ENCODE assay signal across 8 cellular contexts in the genomic region with DNA sequence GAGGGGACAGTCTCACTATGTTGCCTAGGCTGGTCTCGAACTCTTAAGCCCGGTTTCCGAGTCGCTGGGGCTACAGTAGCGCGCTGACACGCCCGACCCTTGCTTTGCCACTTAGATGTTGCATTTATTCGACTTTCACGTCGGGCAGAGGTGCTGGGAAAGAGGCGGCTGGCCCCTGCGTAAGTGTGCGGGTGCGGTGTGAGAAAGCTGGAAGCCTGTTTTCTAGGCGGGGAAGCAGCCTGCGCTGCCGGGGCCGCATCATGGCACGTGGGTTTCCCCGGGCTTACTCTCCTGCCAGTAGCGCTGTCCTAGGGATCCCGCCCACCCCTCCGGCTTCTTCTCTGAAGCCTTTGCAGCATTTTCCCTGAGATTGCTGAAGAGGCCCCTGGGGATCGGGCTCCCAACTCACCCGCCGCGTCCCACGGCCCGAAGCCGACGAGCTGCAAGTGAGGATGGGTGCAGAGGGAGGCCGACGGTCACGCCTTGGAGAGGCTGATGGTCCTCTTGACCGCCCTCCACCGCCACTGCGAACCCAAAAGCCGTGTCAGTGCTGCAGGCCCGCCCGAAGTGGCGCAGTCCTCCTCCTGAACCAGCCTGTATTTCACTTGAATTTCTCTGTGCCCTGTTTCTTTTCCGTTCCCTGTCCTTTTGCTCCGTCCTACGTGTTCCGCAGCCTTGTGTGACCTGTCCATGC. TPM values are rescaled to one million over a fixed set of nuclear protein-coding genes. Genes with fewer than 3 reads are reported as not detected.
A peak's percentile ranks its signal among the peaks of the same experiment; 100 is the strongest.
DNase-seq lines count a peak whose midpoint lies in the region; ATAC-seq and TF ChIP-seq lines count a peak whose summit lies in the region.

No MANE protein-coding gene starts in this region.

- BruUV-seq in Caco-2 (replicated peaks; lab: Mats Ljungman, UMichigan) = no TSS peak

- H3K27me3 ChIP-seq in Caco-2 (replicated peaks; ENCODE audit: control insufficient read depth, insufficient read depth, low read length) = no peaks in the 10 kb centered on the region
- no peaks in the 10 kb centered on the region for H3K27me3 ChIP-seq in colonic mucosa

- peak overlapping the region; percentile 59 for H3K27ac Mint-ChIP-seq in Caco-2 (ENCODE audit: unreplicated experiment)
- peak overlapping the region; percentile 94 for H3K27ac Mint-ChIP-seq in T-helper 1 cell treated with Interleukin-12 subunit alpha and Interleukin-12 subunit beta and Interleukin-4 antibody, amounts not matched to agents 30 μg/mL and 1 μg/mL, for 36 hours
- H3K27ac Mint-ChIP-seq in stimulated activated naive CD8-positive, alpha-beta T cell treated with anti-CD3 and anti-CD28 coated beads, Interleukin-15, Interleukin-2, amounts not matched to agents 100 ng/mL and 50 ng/mL, for 24 hours = peak overlapping the region; percentile 96

- H3K27me3 Mint-ChIP-seq in Caco-2 (ENCODE audit: insufficient read depth, unreplicated experiment) = peaks cover 13% of the 10 kb centered on the region
- peaks cover 22% of the 10 kb centered on the region for H3K27me3 Mint-ChIP-seq in T-helper 1 cell treated with Interleukin-12 subunit alpha and Interleukin-12 subunit beta and Interleukin-4 antibody, amounts not matched to agents 30 μg/mL and 1 μg/mL, for 36 hours (ENCODE audit: low read depth)
- peaks cover 11% of the 10 kb centered on the region for H3K27me3 Mint-ChIP-seq in stimulated activated naive CD8-positive, alpha-beta T cell treated with anti-CD3 and anti-CD28 coated beads, Interleukin-15, Interleukin-2, amounts not matched to agents 100 ng/mL and 50 ng/mL, for 24 hours

- peak overlapping the region; percentile 61 for H3K4me3 ChIP-seq in Caco-2 (ENCODE audit: low read depth, low read length)
- peak overlapping the region; percentile 28 for H3K4me3 ChIP-seq in colonic mucosa

- POLR2A ChIA-PET in Caco-2 (lab: Charles Lee) = interaction anchor here (0.8 kb wide), 1 partner anchor 26 kb away, joined by 4 read pairs; no protein-coding TSS in a partner anchor

- intact Hi-C loops in Caco-2 (cut with micrococcal nuclease; ENCODE audit: unreplicated experiment) (no loop called here), colonic mucosa (cut with DNase I) (no loop called here)

- H3K36me3 Mint-ChIP-seq in Caco-2 (ENCODE audit: insufficient read depth, unreplicated experiment) = peaks cover 41% of the 10 kb centered on the region
- peaks cover 5% of the 10 kb centered on the region for H3K36me3 Mint-ChIP-seq in T-helper 1 cell treated with Interleukin-12 subunit alpha and Interleukin-12 subunit beta and Interleukin-4 antibody, amounts not matched to agents 30 μg/mL and 1 μg/mL, for 36 hours (ENCODE audit: low read depth)
- H3K36me3 Mint-ChIP-seq in stimulated activated naive CD8-positive, alpha-beta T cell treated with anti-CD3 and anti-CD28 coated beads, Interleukin-15, Interleukin-2, amounts not matched to agents 100 ng/mL and 50 ng/mL, for 24 hours (ENCODE audit: low read depth) = peaks cover 10% of the 10 kb centered on the region

- H3K4me1 Mint-ChIP-seq in Caco-2 (ENCODE audit: low read depth, unreplicated experiment) = peaks cover 32% of the 10 kb centered on the region
- peaks cover 42% of the 10 kb centered on the region for H3K4me1 Mint-ChIP-seq in T-helper 1 cell treated with Interleukin-12 subunit alpha and Interleukin-12 subunit beta and Interleukin-4 antibody, amounts not matched to agents 30 μg/mL and 1 μg/mL, for 36 hours (ENCODE audit: low read depth)
- peaks cover 53% of the 10 kb centered on the region for H3K4me1 Mint-ChIP-seq in stimulated activated naive CD8-positive, alpha-beta T cell treated with anti-CD3 and anti-CD28 coated beads, Interleukin-15, Interleukin-2, amounts not matched to agents 100 ng/mL and 50 ng/mL, for 24 hours (ENCODE audit: low read depth)

- H3K4me3 Mint-ChIP-seq in Caco-2 (ENCODE audit: unreplicated experiment) = peak overlapping the region; percentile 85
- peak overlapping the region; percentile 93 for H3K4me3 Mint-ChIP-seq in T-helper 1 cell treated with Interleukin-12 subunit alpha and Interleukin-12 subunit beta and Interleukin-4 antibody, amounts not matched to agents 30 μg/mL and 1 μg/mL, for 36 hours
- H3K4me3 Mint-ChIP-seq in stimulated activated naive CD8-positive, alpha-beta T cell treated with anti-CD3 and anti-CD28 coated beads, Interleukin-15, Interleukin-2, amounts not matched to agents 100 ng/mL and 50 ng/mL, for 24 hours = peak overlapping the region; percentile 81

- H3K27ac ChIP-seq in colonic mucosa = peak overlapping the region; percentile 4

- no peaks in the 10 kb centered on the region for H3K9me3 Mint-ChIP-seq in Caco-2 (ENCODE audit: unreplicated experiment)
- H3K9me3 Mint-ChIP-seq in T-helper 1 cell treated with Interleukin-12 subunit alpha and Interleukin-12 subunit beta and Interleukin-4 antibody, amounts not matched to agents 30 μg/mL and 1 μg/mL, for 36 hours = no peaks in the 10 kb centered on the region
- no peaks in the 10 kb centered on the region for H3K9me3 Mint-ChIP-seq in stimulated activated naive CD8-positive, alpha-beta T cell treated with anti-CD3 and anti-CD28 coated beads, Interleukin-15, Interleukin-2, amounts not matched to agents 100 ng/mL and 50 ng/mL, for 24 hours

- 0 out of 2 replicates have a peak, but pooled peaks cover 4% of the 10 kb centered on the region for H3K4me1 ChIP-seq in Caco-2
- H3K4me1 ChIP-seq in colonic mucosa = peaks cover 7% of the 10 kb centered on the region

- peak overlapping the region; percentile 33 to 59 for H3K9ac ChIP-seq in colonic mucosa (ENCODE audit: low read depth in 2 of 2, low read length in 2 of 2)

- CTCF ChIA-PET in Caco-2 (lab: Charles Lee) = interaction anchor here (1.2 kb wide), 1 partner anchor 33 kb away, joined by 4 read pairs; no protein-coding TSS in a partner anchor

- DNase-seq in Caco-2 (peak; percentile 73 to 75), colonic mucosa (peak; percentile 57), lung microvascular endothelial cell (ENCODE audit: low read depth in 2 of 2) (peak; percentile 48 to 54), GM19240 (ENCODE audit: insufficient read length, low spot score) (no peak)

- TF ChIP-seq CTCF in Caco-2 (IDR thresholded peaks at IDR 0.05; ENCODE audit: insufficient read depth in 1 of 2, low read depth in 1 of 2, low read length in 1 of 2, severe bottlenecking in 1 of 2, unreplicated experiment in 1 of 2) (peak in 1 of 2 experiments; percentile 23), colonic mucosa (IDR thresholded peaks at IDR 0.05) (no peak)

- peak; percentile 13 for ATAC-seq in HG02798 (IDR thresholded peaks at IDR 0.05; ENCODE audit: poor library complexity, unreplicated experiment)
- no peak for ATAC-seq in GM21717 (IDR thresholded peaks at IDR 0.05; ENCODE audit: unreplicated experiment)

- H3K36me3 ChIP-seq in Caco-2 (ENCODE audit: control insufficient read depth, insufficient read depth, low read length) (no peaks in the 10 kb centered on the region), colonic mucosa (no peaks in the 10 kb centered on the region)

- H3K9me3 ChIP-seq in Caco-2 (no peaks in the 10 kb centered on the region), colonic mucosa (no peaks in the 10 kb centered on the region)

RNA-seq across cellular contexts. Expression of gene TRIM41, which starts 5.8 kb away (rescaled TPM):
- total RNA-seq in Caco-2 (2022) = 23.6 and 28.7 TPM in 2 replicates
- 10 to 100 TPM; 22.2 to 41.1 TPM for total RNA-seq in colonic mucosa
- 6.1 and 10.3 TPM in 2 replicates for total RNA-seq in lung microvascular endothelial cell

RNA-seq across cellular contexts. Expression of gene TRIM7, which starts 12.3 kb away (rescaled TPM):
- total RNA-seq in Caco-2 (2022) (0.86 and 1.0 TPM in 2 replicates), colonic mucosa (1 to 10 TPM; 6.8 to 8.7 TPM), lung microvascular endothelial cell (0.99 and 4.6 TPM in 2 replicates)

RNA-seq across cellular contexts. Expression of gene RACK1, which starts 26.4 kb away (rescaled TPM):
- total RNA-seq in Caco-2 (2022) (2,098 and 2,258 TPM in 2 replicates), colonic mucosa (1,000 to 10,000 TPM; 1,252 to 1,403 TPM), lung microvascular endothelial cell (4,616 and 5,265 TPM in 2 replicates)

RNA-seq across cellular contexts. Expression of gene TRIM52, which starts 43.7 kb away (rescaled TPM):
- total RNA-seq in Caco-2 (2022) (11.9 and 13.6 TPM in 2 replicates), colonic mucosa (10 to 100 TPM in 1 of 2 donors, 1 to 10 TPM in 1; 9.8 to 13.5 TPM), lung microvascular endothelial cell (2.8 and 7.3 TPM in 2 replicates)
